In the genomic region with DNA sequence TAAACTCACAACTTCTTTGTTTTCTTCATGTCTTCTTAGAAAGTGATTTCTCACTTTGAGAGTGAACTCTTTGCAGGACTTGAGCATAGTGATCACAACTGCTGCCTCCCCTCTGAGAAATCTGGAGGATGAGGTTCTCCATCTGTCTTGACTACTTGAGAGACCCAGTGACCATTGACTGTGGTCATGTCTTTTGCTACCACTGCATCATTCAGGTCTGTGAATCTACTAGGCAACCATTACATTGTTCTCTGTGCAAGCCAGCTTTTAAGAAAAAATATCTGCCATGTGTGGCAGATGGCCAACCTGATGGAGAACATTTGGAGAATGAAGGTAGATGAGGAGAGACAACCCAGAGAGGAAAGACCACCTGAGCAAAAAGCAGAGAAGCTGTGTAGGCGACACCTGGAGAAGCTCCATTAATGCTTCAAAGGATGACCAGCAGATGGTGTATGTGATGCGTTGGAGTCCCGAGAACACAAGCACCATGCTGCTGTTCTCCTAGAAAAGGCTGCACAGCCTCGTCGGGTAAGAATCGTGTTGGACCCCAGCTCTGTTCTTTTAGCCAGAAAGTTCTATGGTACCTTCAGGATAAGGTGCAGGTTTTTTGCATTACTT, we compare ENCODE assay signal across 8 cellular contexts. TPM values are rescaled to one million over a fixed set of nuclear protein-coding genes. Genes with fewer than 3 reads are reported as not detected.
DNase-seq lines count a peak whose midpoint lies in the region; ATAC-seq and TF ChIP-seq lines count a peak whose summit lies in the region.

No MANE protein-coding gene starts in this region.

- H3K27ac ChIP-seq in OCI-LY7 (ENCODE audit: low read depth, low read length, poor library complexity, severe bottlenecking), result no peak overlapping the region
- H3K27ac ChIP-seq in coronary artery, result no peak overlapping the region
- H3K27ac ChIP-seq in suprapubic skin, result no peak overlapping the region

- no peaks in the 10 kb centered on the region for H3K27me3 ChIP-seq in suprapubic skin

- TF ChIP-seq EP300 in suprapubic skin (IDR thresholded peaks at IDR 0.05), result no peak

- POLR2A ChIA-PET in OCI-LY7 (lab: Charles Lee), result interaction anchor here (0.5 to 0.9 kb wide), 3 partner anchors 19 to 1971 kb away, joined by 3 to 4 read pairs (median 3); no protein-coding TSS in a partner anchor

- H3K9me2 ChIP-seq in OCI-LY7 (ENCODE audit: insufficient read depth, low read length), result no peaks in the 10 kb centered on the region

- WGBS in suprapubic skin, result 74% methylated on average over 6 of the region's 6 CpGs

- no peaks in the 10 kb centered on the region for H3K9me3 ChIP-seq in OCI-LY7 (ENCODE audit: low read length)
- no peaks in the 10 kb centered on the region for H3K9me3 ChIP-seq in suprapubic skin

- no peak for ATAC-seq in HG03571 (IDR thresholded peaks at IDR 0.05; ENCODE audit: unreplicated experiment)

- TF ChIP-seq CTCF in OCI-LY7 (conservative IDR thresholded peaks at IDR 0.05; ENCODE audit: low read length), result peak; percentile 76
- peak; percentile 48 for TF ChIP-seq CTCF in fibroblast of pulmonary artery (IDR thresholded peaks at IDR 0.05; ENCODE audit: low read length, missing control alignments)
- TF ChIP-seq CTCF in coronary artery (IDR thresholded peaks at IDR 0.05), result no peak
- no peak for TF ChIP-seq CTCF in suprapubic skin (IDR thresholded peaks at IDR 0.05)

- no peak overlapping the region for H2AFZ ChIP-seq in OCI-LY7 (ENCODE audit: low read length)

- no peaks in the 10 kb centered on the region for H4K20me1 ChIP-seq in OCI-LY7 (ENCODE audit: insufficient read depth, low read length)

- no peak overlapping the region for H3K4me2 ChIP-seq in OCI-LY7 (ENCODE audit: low read length)

- no peaks in the 10 kb centered on the region for H3K79me2 ChIP-seq in OCI-LY7 (ENCODE audit: insufficient read depth, low read depth, low read length)

- BruUV-seq in OCI-LY7 (replicated peaks; lab: Mats Ljungman, UMichigan), result no TSS peak

- CTCF ChIA-PET in OCI-LY7 (lab: Charles Lee; ENCODE audit: unreplicated experiment), result interaction anchor here (0.9 kb wide), 1 partner anchor 159 kb away, joined by 4 read pairs; no protein-coding TSS in a partner anchor

- H3K36me3 ChIP-seq in OCI-LY7 (ENCODE audit: insufficient read depth, low read length), result no peaks in the 10 kb centered on the region
- H3K36me3 ChIP-seq in suprapubic skin, result no peaks in the 10 kb centered on the region

- peak; percentile 15 for DNase-seq in stimulated activated CD8-positive, alpha-beta memory T cell treated with anti-CD3 and anti-CD28 coated beads, Interleukin-12 subunit alpha, Interleukin-12 subunit beta, amount 100 ng/mL, for 1 hour (ENCODE audit: low read depth)
- no peak for DNase-seq in stimulated activated CD8-positive, alpha-beta memory T cell treated with anti-CD3 and anti-CD28 coated beads, Interleukin-4, amount 100 ng/mL, for 48 hours
- DNase-seq in OCI-LY7 (ENCODE audit: low spot score), result peak; percentile 61
- DNase-seq in fibroblast of pulmonary artery (ENCODE audit: low read depth), result peak; percentile 38
- no peak for DNase-seq in retina
- no peak for DNase-seq in coronary artery (ENCODE audit: low spot score)
- no peak for DNase-seq in suprapubic skin (ENCODE audit: low spot score in 2 of 2)

- no peak for TF ChIP-seq POLR2A in suprapubic skin (IDR thresholded peaks at IDR 0.05)

- no peak overlapping the region for H3K4me3 ChIP-seq in OCI-LY7 (ENCODE audit: low read depth, low read length, poor library complexity, severe bottlenecking)
- no peak overlapping the region for H3K4me3 ChIP-seq in fibroblast of pulmonary artery (replicated peaks; ENCODE audit: low read depth, low read length)
- no peak overlapping the region for H3K4me3 ChIP-seq in coronary artery
- no peak overlapping the region for H3K4me3 ChIP-seq in suprapubic skin

- H3K4me1 ChIP-seq in OCI-LY7 (ENCODE audit: insufficient read depth, low read length, poor library complexity, severe bottlenecking) (no peaks in the 10 kb centered on the region), suprapubic skin (no peaks in the 10 kb centered on the region)

- intact Hi-C loops in OCI-LY7 (cut with micrococcal nuclease; ENCODE audit: unreplicated experiment), result loop anchor here (1.0 to 5.0 kb wide), 2 partner anchors 109 to 159 kb away; a partner anchor contains a TSS

RNA-seq across cellular contexts. Expression of a gene that starts 25.1 kb away (rescaled TPM):
- 53.2 and 55.0 TPM in 2 replicates for total RNA-seq in OCI-LY7 (2014; rRNA removed; shearing (Covaris generic))
- total RNA-seq in OCI-LY7 (2022), result 53.3 and 55.5 TPM in 2 replicates
- total RNA-seq in suprapubic skin, result 10 to 100 TPM; 61.3 to 79.0 (median 72.5) TPM

Comparison
In these comparisons a context has a peak if more than half of its experiments do, and no peak if none do; other contexts are left out.
1. DNase-seq: peak in stimulated activated CD8-positive, alpha-beta memory T cell treated with anti-CD3 and anti-CD28 coated beads, Interleukin-12 subunit alpha, Interleukin-12 subunit beta, amount 100 ng/mL, for 1 hour (single experiment), OCI-LY7 (single experiment) and fibroblast of pulmonary artery (single experiment); none in stimulated activated CD8-positive, alpha-beta memory T cell treated with anti-CD3 and anti-CD28 coated beads, Interleukin-4, amount 100 ng/mL, for 48 hours (single experiment), retina (single experiment), coronary artery (single experiment) and suprapubic skin (0 of 2).
2. CTCF ChIP-seq: peak in OCI-LY7 (single experiment) and fibroblast of pulmonary artery (single experiment); none in coronary artery (single experiment) and suprapubic skin (0 of 2).